In the genomic region with DNA sequence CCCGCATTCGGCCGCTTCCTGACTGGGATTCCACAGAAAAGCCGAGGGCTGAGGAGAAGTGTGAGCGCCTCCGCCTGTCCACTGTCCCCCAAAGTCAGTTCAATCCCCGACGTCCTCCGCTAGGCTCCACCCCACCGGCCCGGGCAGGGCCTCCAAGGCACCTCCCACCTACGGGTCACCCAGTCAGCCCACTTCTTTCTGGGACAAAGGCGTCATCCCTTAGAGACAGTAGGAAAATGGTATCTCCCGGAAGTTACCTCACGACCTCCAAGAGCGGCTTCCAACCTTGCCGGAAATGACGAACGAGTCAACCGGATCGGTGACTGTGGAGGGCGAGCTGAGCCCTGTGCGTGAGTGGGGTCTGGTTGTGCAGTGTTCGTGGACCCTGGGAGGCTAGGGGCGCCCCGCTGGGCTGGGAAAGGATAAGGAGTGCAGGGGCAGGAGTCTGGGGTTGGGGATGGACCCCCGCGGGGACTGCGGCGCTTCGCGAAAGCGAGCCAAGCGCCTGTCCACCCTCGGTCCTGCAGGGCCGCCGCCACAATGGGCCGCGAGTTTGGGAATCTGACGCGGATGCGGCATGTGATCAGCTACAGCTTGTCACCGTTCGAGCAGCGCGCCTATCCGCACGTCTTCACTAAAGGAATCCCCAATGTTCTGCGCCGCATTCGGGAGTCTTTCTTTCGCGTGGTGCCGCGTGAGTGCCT, we compare ENCODE assay signal across 8 cellular contexts. TPM values are rescaled to one million over a fixed set of nuclear protein-coding genes. Genes with fewer than 3 reads are reported as not detected.
DNase-seq lines count a peak whose midpoint lies in the region; ATAC-seq and TF ChIP-seq lines count a peak whose summit lies in the region.

A gene with protein sequence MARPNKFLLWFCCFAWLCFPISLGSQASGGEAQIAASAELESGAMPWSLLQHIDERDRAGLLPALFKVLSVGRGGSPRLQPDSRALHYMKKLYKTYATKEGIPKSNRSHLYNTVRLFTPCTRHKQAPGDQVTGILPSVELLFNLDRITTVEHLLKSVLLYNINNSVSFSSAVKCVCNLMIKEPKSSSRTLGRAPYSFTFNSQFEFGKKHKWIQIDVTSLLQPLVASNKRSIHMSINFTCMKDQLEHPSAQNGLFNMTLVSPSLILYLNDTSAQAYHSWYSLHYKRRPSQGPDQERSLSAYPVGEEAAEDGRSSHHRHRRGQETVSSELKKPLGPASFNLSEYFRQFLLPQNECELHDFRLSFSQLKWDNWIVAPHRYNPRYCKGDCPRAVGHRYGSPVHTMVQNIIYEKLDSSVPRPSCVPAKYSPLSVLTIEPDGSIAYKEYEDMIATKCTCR (minus strand): TSS at position 128 of the 704 bp plus-strand sequence. CDS start 1,936 bp downstream, outside the sequence.
A gene (plus strand): TSS at position 301 of the 704 bp plus-strand sequence. CDS start 240 bp downstream, at position 541.

- peak; percentile 96 to 99 (median 96) for ATAC-seq in natural killer cell

- no peaks in the 10 kb centered on the region for H3K36me3 Mint-ChIP-seq in natural killer cell

- intact Hi-C loops in natural killer cell (cut with micrococcal nuclease), result loop anchor here (1.0 kb wide), 1 partner anchor 185 kb away; no protein-coding TSS in a partner anchor

- peak; percentile 99 for DNase-seq in ELF-1 (ENCODE audit: low read depth, low spot score)
- DNase-seq in GOT3 (lab: John Stamatoyannopoulos, UW), result peak; percentile 92
- peak; percentile 99 for DNase-seq in RPMI8226
- DNase-seq in activated T-helper 9 cell treated with anti-CD3 and anti-CD28 coated beads, Interleukin-2, amount 50 U/mL, for 16 hours (ENCODE audit: low read depth), result peak; percentile 81
- peak; percentile 100 for DNase-seq in fibroblast of peridontal ligament (ENCODE audit: extremely low read depth)
- DNase-seq in natural killer cell, result peak; percentile 86
- DNase-seq in stimulated activated naive CD4-positive, alpha-beta T cell treated with Interleukin-2 at 50 U/mL for 16 hours (lab: John Stamatoyannopoulos, UW), result peak; percentile 92

- peaks cover 26 to 27% of the 10 kb centered on the region in 2 donors for H3K4me1 Mint-ChIP-seq in natural killer cell

- peak within 1 kb of the TSS; percentile 97 to 99 for H3K27ac Mint-ChIP-seq in natural killer cell

- TF ChIP-seq CTCF in LNCAP (IDR thresholded peaks at IDR 0.05) (peak; percentile 45; the same call in 1 of the 2 replicates), natural killer cell (IDR thresholded peaks at IDR 0.05) (no peak)

- H3K9me3 Mint-ChIP-seq in natural killer cell, result no peaks in the 10 kb centered on the region

- peaks cover 0 to 9% of the 10 kb centered on the region in 2 donors for H3K27me3 Mint-ChIP-seq in natural killer cell (ENCODE audit: low read depth in 2 of 2)

- peak within 1 kb of the TSS; percentile 100 for H3K4me3 Mint-ChIP-seq in natural killer cell

RNA-seq across cellular contexts. Expression of the first gene that starts in this region (rescaled TPM):
- total RNA-seq in natural killer cell, result under 1 TPM; 0.53 to 0.78 (median 0.57) TPM

RNA-seq across cellular contexts. Expression of the second gene that starts in this region (rescaled TPM):
- total RNA-seq in natural killer cell, result 100 to 1,000 TPM; 114 to 116 (median 115) TPM

Comparison
In these comparisons a context has a peak if more than half of its experiments do, and no peak if none do; other contexts are left out.
1. Peak in every context shown above with its lines: DNase-seq and ATAC-seq.